Comparison of ENCODE assay signal across 1 cellular context in genomic region chr5:32585446-32586250, GRCh38.
TF ChIP-seq lines count a peak whose summit lies in the region.

Gene SUB1 (plus strand): TSS chr5:32585557. CDS start chr5:32588513, 2,956 bp downstream.

TF ChIP-seq in HepG2, 621 proteins besides CTCF, POLR2A, EP300 and RAD21 (continued from another document and continues in another):
- TF ChIP-seq, protein P1, sequence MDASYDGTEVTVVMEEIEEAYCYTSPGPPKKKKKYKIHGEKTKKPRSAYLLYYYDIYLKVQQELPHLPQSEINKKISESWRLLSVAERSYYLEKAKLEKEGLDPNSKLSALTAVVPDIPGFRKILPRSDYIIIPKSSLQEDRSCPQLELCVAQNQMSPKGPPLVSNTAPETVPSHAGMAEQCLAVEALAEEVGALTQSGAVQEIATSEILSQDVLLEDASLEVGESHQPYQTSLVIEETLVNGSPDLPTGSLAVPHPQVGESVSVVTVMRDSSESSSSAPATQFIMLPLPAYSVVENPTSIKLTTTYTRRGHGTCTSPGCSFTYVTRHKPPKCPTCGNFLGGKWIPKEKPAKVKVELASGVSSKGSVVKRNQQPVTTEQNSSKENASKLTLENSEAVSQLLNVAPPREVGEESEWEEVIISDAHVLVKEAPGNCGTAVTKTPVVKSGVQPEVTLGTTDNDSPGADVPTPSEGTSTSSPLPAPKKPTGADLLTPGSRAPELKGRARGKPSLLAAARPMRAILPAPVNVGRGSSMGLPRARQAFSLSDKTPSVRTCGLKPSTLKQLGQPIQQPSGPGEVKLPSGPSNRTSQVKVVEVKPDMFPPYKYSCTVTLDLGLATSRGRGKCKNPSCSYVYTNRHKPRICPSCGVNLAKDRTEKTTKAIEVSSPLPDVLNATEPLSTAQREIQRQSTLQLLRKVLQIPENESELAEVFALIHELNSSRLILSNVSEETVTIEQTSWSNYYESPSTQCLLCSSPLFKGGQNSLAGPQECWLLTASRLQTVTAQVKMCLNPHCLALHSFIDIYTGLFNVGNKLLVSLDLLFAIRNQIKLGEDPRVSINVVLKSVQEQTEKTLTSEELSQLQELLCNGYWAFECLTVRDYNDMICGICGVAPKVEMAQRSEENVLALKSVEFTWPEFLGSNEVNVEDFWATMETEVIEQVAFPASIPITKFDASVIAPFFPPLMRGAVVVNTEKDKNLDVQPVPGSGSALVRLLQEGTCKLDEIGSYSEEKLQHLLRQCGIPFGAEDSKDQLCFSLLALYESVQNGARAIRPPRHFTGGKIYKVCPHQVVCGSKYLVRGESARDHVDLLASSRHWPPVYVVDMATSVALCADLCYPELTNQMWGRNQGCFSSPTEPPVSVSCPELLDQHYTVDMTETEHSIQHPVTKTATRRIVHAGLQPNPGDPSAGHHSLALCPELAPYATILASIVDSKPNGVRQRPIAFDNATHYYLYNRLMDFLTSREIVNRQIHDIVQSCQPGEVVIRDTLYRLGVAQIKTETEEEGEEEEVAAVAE (CRISPR knock-in tag; IDR thresholded peaks at IDR 0.05; ENCODE audit: borderline replicate concordance), result peak; percentile 43; the same call in 1 of the 2 replicates
- no peak; the same call in 1 of the 2 replicates for TF ChIP-seq SP2 (CRISPR knock-in tag; IDR thresholded peaks at IDR 0.05)
- peak; percentile 92 for TF ChIP-seq RBM39 (IDR thresholded peaks at IDR 0.05; ENCODE audit: low read depth, low read length, poor library complexity, severe bottlenecking)
- TF ChIP-seq ZBTB8A (CRISPR knock-in tag; IDR thresholded peaks at IDR 0.05; ENCODE audit: borderline replicate concordance, low read depth), result no peak
- no peak for TF ChIP-seq ZBTB40 (IDR thresholded peaks at IDR 0.05)
- 0 out of 2 replicates have a peak, but pooled peaks have one; percentile 47 for TF ChIP-seq ZBTB40 (CRISPR knock-in tag; IDR thresholded peaks at IDR 0.05)
- TF ChIP-seq EED (CRISPR knock-in tag; IDR thresholded peaks at IDR 0.05), result no peak
- peak; percentile 98 for TF ChIP-seq AGO2 (optimal IDR thresholded peaks at IDR 0.05; ENCODE audit: low read depth, low read length)
- TF ChIP-seq ARNT (IDR thresholded peaks at IDR 0.05), result no peak
- TF ChIP-seq SRSF9 (IDR thresholded peaks at IDR 0.05; ENCODE audit: borderline replicate concordance, insufficient read depth, low read depth, low read length, poor library complexity, severe bottlenecking), result no peak
- TF ChIP-seq HINFP (CRISPR knock-in tag; IDR thresholded peaks at IDR 0.05; ENCODE audit: low read depth), result no peak
- TF ChIP-seq ZNF142 (CRISPR knock-in tag; IDR thresholded peaks at IDR 0.05), result no peak
- TF ChIP-seq TEAD2 (CRISPR knock-in tag; IDR thresholded peaks at IDR 0.05), result no peak
- 0 out of 2 replicates have a peak, but pooled peaks have one; percentile 25 for TF ChIP-seq SMAD1 (CRISPR knock-in tag; IDR thresholded peaks at IDR 0.05; ENCODE audit: borderline replicate concordance, low read depth)
- TF ChIP-seq CEBPG (CRISPR knock-in tag; IDR thresholded peaks at IDR 0.05), result peak; percentile 16; the same call in 1 of the 2 replicates
- TF ChIP-seq POLR2G (IDR thresholded peaks at IDR 0.05; ENCODE audit: low read depth, low read length), result peak; percentile 84
- TF ChIP-seq ZNF225 (CRISPR knock-in tag; IDR thresholded peaks at IDR 0.05), result no peak; the same call in 1 of the 2 replicates
- TF ChIP-seq RFXAP (CRISPR knock-in tag; IDR thresholded peaks at IDR 0.05; ENCODE audit: borderline replicate concordance), result no peak
- no peak for TF ChIP-seq DPF2 (CRISPR knock-in tag; IDR thresholded peaks at IDR 0.05; ENCODE audit: borderline replicate concordance, low read depth)
- TF ChIP-seq NCOA2 (CRISPR knock-in tag; IDR thresholded peaks at IDR 0.05), result peak; percentile 22; the same call in 1 of the 2 replicates
- no peak for TF ChIP-seq STAT5B (CRISPR knock-in tag; IDR thresholded peaks at IDR 0.05)
- TF ChIP-seq ZEB1 (IDR thresholded peaks at IDR 0.05; ENCODE audit: insufficient replicate concordance, low read depth), result no peak
- no peak for TF ChIP-seq NBN (conservative IDR thresholded peaks at IDR 0.05)
- TF ChIP-seq NR1H2 (CRISPR knock-in tag; IDR thresholded peaks at IDR 0.05; ENCODE audit: borderline replicate concordance, low read depth), result no peak
- TF ChIP-seq ZNF891 (CRISPR knock-in tag; IDR thresholded peaks at IDR 0.05), result peak; percentile 72; the same call in 1 of the 2 replicates
- no peak for TF ChIP-seq HOXA7 (CRISPR knock-in tag; IDR thresholded peaks at IDR 0.05)
- TF ChIP-seq, protein P2, sequence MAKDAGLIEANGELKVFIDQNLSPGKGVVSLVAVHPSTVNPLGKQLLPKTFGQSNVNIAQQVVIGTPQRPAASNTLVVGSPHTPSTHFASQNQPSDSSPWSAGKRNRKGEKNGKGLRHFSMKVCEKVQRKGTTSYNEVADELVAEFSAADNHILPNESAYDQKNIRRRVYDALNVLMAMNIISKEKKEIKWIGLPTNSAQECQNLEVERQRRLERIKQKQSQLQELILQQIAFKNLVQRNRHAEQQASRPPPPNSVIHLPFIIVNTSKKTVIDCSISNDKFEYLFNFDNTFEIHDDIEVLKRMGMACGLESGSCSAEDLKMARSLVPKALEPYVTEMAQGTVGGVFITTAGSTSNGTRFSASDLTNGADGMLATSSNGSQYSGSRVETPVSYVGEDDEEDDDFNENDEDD (CRISPR knock-in tag; IDR thresholded peaks at IDR 0.05; ENCODE audit: borderline replicate concordance), result peak; percentile 49; the same call in 1 of the 2 replicates
- 0 out of 2 replicates have a peak, but pooled peaks have one; percentile 39 for TF ChIP-seq ZBTB26 (CRISPR knock-in tag; IDR thresholded peaks at IDR 0.05; ENCODE audit: borderline replicate concordance)
- no peak for TF ChIP-seq CHD2 (IDR thresholded peaks at IDR 0.05; ENCODE audit: low read depth, low read length)
